In the genomic region with DNA sequence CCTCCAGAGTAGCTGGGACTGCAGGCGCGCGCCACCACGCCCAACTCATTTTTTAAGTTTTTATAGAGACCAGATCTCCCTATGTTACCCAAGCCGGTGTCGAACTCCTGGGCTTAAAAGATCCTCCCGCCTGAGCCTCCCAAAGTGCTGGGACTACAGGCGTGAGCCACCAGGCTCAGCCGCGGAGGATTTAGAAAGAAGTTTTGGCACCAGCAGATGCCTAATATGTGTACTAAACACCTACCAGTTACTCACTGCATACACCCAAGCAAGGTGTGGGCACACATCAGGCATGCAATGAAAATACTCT, we compare ENCODE assay signal across 8 cellular contexts. TPM values are rescaled to one million over a fixed set of nuclear protein-coding genes. Genes with fewer than 3 reads are reported as not detected.
A peak's percentile ranks its signal among the peaks of the same experiment; 100 is the strongest.
DNase-seq lines count a peak whose midpoint lies in the region; ATAC-seq and TF ChIP-seq lines count a peak whose summit lies in the region.

No MANE protein-coding gene starts in this region.

- TF ChIP-seq POLR2A in esophagus squamous epithelium (IDR thresholded peaks at IDR 0.05) (no peak), GM18505 (IDR thresholded peaks at IDR 0.05; ENCODE audit: borderline replicate concordance, extremely low read depth, insufficient read depth, insufficient read length) (no peak)

- H3K27me3 ChIP-seq in DOHH2 (ENCODE audit: control insufficient read depth, low read length) (no peaks in the 10 kb centered on the region), RWPE2 (ENCODE audit: insufficient read depth, poor library complexity, severe bottlenecking) (no peaks in the 10 kb centered on the region), esophagus squamous epithelium (no peaks in the 10 kb centered on the region)

- peak overlapping the region; percentile 74 for H3K4me2 ChIP-seq in DOHH2 (ENCODE audit: low read length)

- WGBS in esophagus squamous epithelium, 2 donors, result 18 to 96% methylated on average over 2 to 3 of the region's 10 CpGs

- H3K4me3 ChIP-seq in DOHH2 (ENCODE audit: low read length), result peak overlapping the region; percentile 96
- peak overlapping the region; percentile 88 for H3K4me3 ChIP-seq in RWPE2 (ENCODE audit: severe bottlenecking)
- peak overlapping the region; percentile 63 to 78 (median 70) for H3K4me3 ChIP-seq in esophagus squamous epithelium

- TF ChIP-seq CTCF in DOHH2 (IDR thresholded peaks at IDR 0.05; ENCODE audit: low read depth, low read length, poor library complexity, severe bottlenecking) (no peak), RWPE2 (IDR thresholded peaks at IDR 0.05; ENCODE audit: poor library complexity, severe bottlenecking) (no peak), esophagus squamous epithelium (IDR thresholded peaks at IDR 0.05) (no peak)

- H4K20me1 ChIP-seq in DOHH2 (ENCODE audit: control insufficient read depth, insufficient read depth, low read depth, low read length), result no peaks in the 10 kb centered on the region

- H3K79me2 ChIP-seq in DOHH2 (ENCODE audit: control insufficient read depth, low read length), result no peaks in the 10 kb centered on the region

- no peak for DNase-seq in RWPE2 (ENCODE audit: low spot score)
- no peak for DNase-seq in esophagus squamous epithelium (lab: John Stamatoyannopoulos, UW)
- DNase-seq in pons (ENCODE audit: low spot score), result peak; percentile 3
- no peak for DNase-seq in ecto neural progenitor cell (ENCODE audit: low spot score)
- DNase-seq in central memory CD4-positive, alpha-beta T cell, result no peak

- H3K27ac ChIP-seq in DOHH2 (ENCODE audit: low read depth, low read length) (no peak overlapping the region), RWPE2 (ENCODE audit: poor library complexity, severe bottlenecking) (peak overlapping the region; percentile 38), esophagus squamous epithelium (peak overlapping the region; percentile 82 to 91 (median 88))

- H3K36me3 ChIP-seq in DOHH2 (ENCODE audit: control insufficient read depth, low read length) (no peaks in the 10 kb centered on the region), RWPE2 (ENCODE audit: low read depth) (no peaks in the 10 kb centered on the region), esophagus squamous epithelium (no peaks in the 10 kb centered on the region)

- H3K9me2 ChIP-seq in DOHH2 (replicated peaks; ENCODE audit: control insufficient read depth, low read length), result no peaks in the 10 kb centered on the region

- H3K4me1 ChIP-seq in DOHH2 (ENCODE audit: control insufficient read depth, low read length) (peaks cover 12% of the 10 kb centered on the region), RWPE2 (ENCODE audit: insufficient read depth, poor library complexity, severe bottlenecking) (no peaks in the 10 kb centered on the region), esophagus squamous epithelium (peaks cover 0 to 21% (median 9%) of the 10 kb centered on the region in 3 donors)

- H3F3A ChIP-seq in DOHH2 (ENCODE audit: control insufficient read depth, insufficient read depth), result no peaks in the 10 kb centered on the region

- intact Hi-C loops in esophagus squamous epithelium (cut with DNase I), result no loop called here

- H3K9me3 ChIP-seq in DOHH2 (ENCODE audit: control insufficient read depth, insufficient read depth, low read length) (peaks cover 5% of the 10 kb centered on the region), RWPE2 (ENCODE audit: severe bottlenecking) (no peaks in the 10 kb centered on the region), esophagus squamous epithelium (peaks cover 0 to 6% (median 0%) of the 10 kb centered on the region in 3 donors)

- ATAC-seq in RWPE2 (ENCODE audit: low read depth) (0 out of 3 replicates have a peak, but pooled peaks have one; percentile 2), GM18505 (IDR thresholded peaks at IDR 0.05; ENCODE audit: unreplicated experiment) (no peak), GM19397 (IDR thresholded peaks at IDR 0.05; ENCODE audit: unreplicated experiment) (no peak)

RNA-seq across cellular contexts. Expression of a gene that starts 0.5 kb away (rescaled TPM):
- 1 to 10 TPM in 3 of 4 donors, under 1 TPM in 1; 0.88 to 4.0 (median 2.0) TPM for total RNA-seq in esophagus squamous epithelium

RNA-seq across cellular contexts. Expression of a gene that starts 39.0 kb away (rescaled TPM):
- 1 to 10 TPM in 2 of 4 donors, under 1 TPM in 2; 0.30 to 2.1 (median 0.95) TPM for total RNA-seq in esophagus squamous epithelium
